Comparison of ENCODE assay signal across 11 cellular contexts in the genomic region with DNA sequence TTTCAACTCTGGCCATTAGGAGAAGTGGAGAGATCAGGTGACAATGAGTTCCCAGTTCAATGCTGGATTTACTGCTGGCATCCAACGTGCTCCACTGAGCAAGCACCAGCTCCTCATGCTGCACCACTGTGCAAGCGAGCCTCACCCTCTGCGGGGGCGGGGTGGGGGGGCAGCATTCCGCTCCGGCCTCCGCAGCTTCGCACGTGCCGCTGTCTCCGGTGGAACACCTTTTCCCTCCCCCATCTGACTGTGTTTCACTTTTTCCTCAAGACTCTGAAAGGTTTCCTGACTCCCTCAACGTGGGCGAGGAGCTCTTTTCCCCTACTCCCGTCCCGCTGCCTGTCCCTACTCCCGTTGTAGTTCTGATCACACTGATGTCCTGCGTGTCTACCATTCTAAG. TPM values are rescaled to one million over a fixed set of nuclear protein-coding genes. Genes with fewer than 3 reads are reported as not detected.
DNase-seq lines count a peak whose midpoint lies in the region; ATAC-seq, FAIRE-seq and TF ChIP-seq lines count a peak whose summit lies in the region.
"Had no signal": no experiment of that assay in that cellular context is flagged by ENCODE, and none has a peak within 500 bp of the region (broad histone marks: within the 10 kb centered on the region; RNA-seq: fewer than 3 reads in every experiment).

No MANE protein-coding gene starts in this region.

- H4K20me1 ChIP-seq in GM23338 (replicated peaks; ENCODE audit: insufficient read depth): no peaks in the 10 kb centered on the region

- H3K4me3 ChIP-seq in GM23338: peak overlapping the region; percentile 74; the same call in 1 of the 2 replicates
- H3K4me3 ChIP-seq in WERI-Rb-1 (ENCODE audit: low read depth, low read length): no peak overlapping the region
- H3K4me3 ChIP-seq in left ventricle myocardium inferior: peak overlapping the region; percentile 75
- peak overlapping the region in 1 of 2 donors; percentile 67 for H3K4me3 ChIP-seq in small intestine (ENCODE audit: low read depth in 1 of 2, low read length in 2 of 2)

- H3K4me2 ChIP-seq in GM23338: peak overlapping the region; percentile 93

- no peak overlapping the region for H3K27ac ChIP-seq in GM23338 (ENCODE audit: low read depth)
- peak overlapping the region; percentile 40; the same call in 1 of the 2 replicates for H3K27ac ChIP-seq in WERI-Rb-1
- H3K27ac ChIP-seq in left ventricle myocardium inferior (replicated peaks): peak overlapping the region; percentile 89
- H3K27ac ChIP-seq in small intestine (ENCODE audit: low read depth in 1 of 2, low read length in 1 of 2): peak overlapping the region; percentile 52 to 79

- H3K9me3 Mint-ChIP-seq in GM23338: no peaks in the 10 kb centered on the region
- H3K9me3 Mint-ChIP-seq: activated CD4-positive, alpha-beta T cell treated with anti-CD3 and anti-CD28 coated beads, Interleukin-2, amount 10 ng/mL, durations not matched to agents 24 days and 14 days had no signal

- ATAC-seq in GM23338 (no peak), GM18520 (IDR thresholded peaks at IDR 0.05; ENCODE audit: unreplicated experiment) (no peak)

- no peaks in the 10 kb centered on the region for H3K79me2 ChIP-seq in GM23338 (replicated peaks; ENCODE audit: insufficient read depth)

- H3K27me3 ChIP-seq in GM23338 (ENCODE audit: insufficient read depth) (peaks cover 8% of the 10 kb centered on the region), WERI-Rb-1 (ENCODE audit: insufficient read depth, low read depth, severe bottlenecking) (no peaks in the 10 kb centered on the region), left ventricle myocardium inferior (ENCODE audit: low read depth) (peaks cover 15% of the 10 kb centered on the region), small intestine (ENCODE audit: control insufficient read depth in 2 of 2, insufficient read depth in 2 of 2, low read length in 2 of 2) (no peaks in the 10 kb centered on the region)

- peak overlapping the region; percentile 81 for H3K4me3 Mint-ChIP-seq in GM23338

- peaks cover 29% of the 10 kb centered on the region for H3K4me1 Mint-ChIP-seq in GM23338

- H3K36me3 ChIP-seq in GM23338 (ENCODE audit: insufficient read depth): no peaks in the 10 kb centered on the region
- H3K36me3 ChIP-seq in WERI-Rb-1: no peaks in the 10 kb centered on the region
- H3K36me3 ChIP-seq in left ventricle myocardium inferior: no peaks in the 10 kb centered on the region
- no peaks in the 10 kb centered on the region for H3K36me3 ChIP-seq in small intestine (ENCODE audit: control insufficient read depth in 2 of 2, insufficient read depth in 2 of 2, low read length in 2 of 2)

- H3K36me3 Mint-ChIP-seq in GM23338 (ENCODE audit: low read depth): no peaks in the 10 kb centered on the region

- H3F3A ChIP-seq in GM23338 (replicated peaks; ENCODE audit: low read depth): 0 out of 2 replicates have a peak, but pooled peaks cover 14% of the 10 kb centered on the region

- intact Hi-C loops in left ventricle myocardium inferior (cut with micrococcal nuclease): no loop called here

- no peak overlapping the region for H3K27ac Mint-ChIP-seq in GM23338

- no peak for FAIRE-seq in small intestine (lab: Jason Lieb, UNC)

- no peak for TF ChIP-seq CTCF in GM23338 (conservative IDR thresholded peaks at IDR 0.05; ENCODE audit: low read depth in 2 of 2)
- TF ChIP-seq CTCF in WERI-Rb-1 (IDR thresholded peaks at IDR 0.05; ENCODE audit: low read depth, low read length): no peak
- no peak for TF ChIP-seq CTCF in left ventricle myocardium inferior (IDR thresholded peaks at IDR 0.05; ENCODE audit: borderline replicate concordance)

- 5 to 22% (median 18%) methylated on average over 17 of the region's 17 CpGs for WGBS in small intestine, 3 donors

- no peak for DNase-seq in GM23338 (ENCODE audit: low spot score)
- no peak for DNase-seq in WERI-Rb-1
- DNase-seq in left ventricle myocardium inferior: no peak
- peak; percentile 58 for DNase-seq in small intestine
- no peak for DNase-seq in epidermal melanocyte (ENCODE audit: insufficient read length, low spot score)
- DNase-seq in RPMI8226: no peak
- no peak for DNase-seq in mesenteric fat pad (ENCODE audit: low spot score)
- DNase-seq: HCEC 1CT had no signal

- H2AFZ ChIP-seq in GM23338: peak overlapping the region; percentile 97; the same call in 1 of the 2 replicates

- H3K27me3 Mint-ChIP-seq in GM23338 (ENCODE audit: insufficient read depth, low read depth, poor library complexity): peaks cover 22% of the 10 kb centered on the region

- no peaks in the 10 kb centered on the region for H3K9me3 ChIP-seq in WERI-Rb-1 (ENCODE audit: severe bottlenecking)
- H3K9me3 ChIP-seq in left ventricle myocardium inferior (replicated peaks): no peaks in the 10 kb centered on the region
- H3K9me3 ChIP-seq in small intestine (ENCODE audit: control insufficient read depth, low read depth): no peaks in the 10 kb centered on the region

- H3K9me2 ChIP-seq in GM23338 (ENCODE audit: insufficient read depth): no peaks in the 10 kb centered on the region

- peaks cover 21% of the 10 kb centered on the region for H3K4me1 ChIP-seq in GM23338 (ENCODE audit: insufficient read depth)
- peaks cover 70% of the 10 kb centered on the region for H3K4me1 ChIP-seq in left ventricle myocardium inferior
- H3K4me1 ChIP-seq in small intestine (ENCODE audit: control insufficient read depth in 2 of 2, insufficient read depth in 1 of 2, low read depth in 1 of 2, low read length in 1 of 2): peaks cover 7 to 8% of the 10 kb centered on the region in 2 donors

TF ChIP-seq in GM23338, 12 proteins besides CTCF, POLR2A, EP300 and RAD21:
- TF ChIP-seq EZH2phosphoT487 (IDR thresholded peaks at IDR 0.05; ENCODE audit: unreplicated experiment): no peak

RNA-seq across cellular contexts. Expression of gene RHOD, which starts 0.8 kb away (rescaled TPM):
- 16.2 and 16.7 TPM in 2 replicates for total RNA-seq in GM23338 (2014; rRNA removed; shearing (Covaris generic))
- polyA plus RNA-seq in GM23338 (2016; fragmentation: Nextera tagmentation; extraction: Ambion mirVana) (12.7 and 13.8 TPM in 2 replicates), small intestine (10 to 100 TPM; 10.2 to 36.5 (median 35.9) TPM)
- total RNA-seq in left ventricle myocardium inferior (49.5 TPM), mesenteric fat pad (22.2 TPM)

RNA-seq across cellular contexts. Expression of gene SYT12, which starts 32.9 kb away (rescaled TPM):
- total RNA-seq in GM23338 (2014; rRNA removed; shearing (Covaris generic)): 2.5 and 3.1 TPM in 2 replicates
- 0.92 TPM in 2 replicates for polyA plus RNA-seq in GM23338 (2016; fragmentation: Nextera tagmentation; extraction: Ambion mirVana)
- 0.05 TPM for total RNA-seq in left ventricle myocardium inferior
- polyA plus RNA-seq in small intestine: 1 to 10 TPM in 1 of 3 donors, under 1 TPM in 2; 0.22 to 3.1 (median 0.27) TPM
- total RNA-seq in mesenteric fat pad: 3.1 TPM
- total RNA-seq: activated CD4-positive, alpha-beta T cell treated with anti-CD3 and anti-CD28 coated beads, Interleukin-2, amount 10 ng/mL, durations not matched to agents 24 days and 14 days; myocyte had no signal
